Comparison of ENCODE assay signal across 8 cellular contexts in genomic region chr1:8396912-8397406, GRCh38.
DNase-seq lines count a peak whose midpoint lies in the region; ATAC-seq, FAIRE-seq and TF ChIP-seq lines count a peak whose summit lies in the region.

No MANE protein-coding gene starts in this region.

- H4K20me1 ChIP-seq in K562 (replicated peaks; ENCODE audit: control insufficient read depth, insufficient read depth, low read length), result peaks cover 12% of the 10 kb centered on the region

- intact Hi-C loops in K562 (cut with micrococcal nuclease), result no loop called here
- intact Hi-C loops in left lung (cut with DNase I), result no loop called here

- H2AFZ ChIP-seq in K562 (ENCODE audit: low read depth, low read length), result no peak overlapping the region

- H3K36me3 ChIP-seq in K562 (ENCODE audit: control insufficient read depth, insufficient read depth, low read length), result peaks cover 4% of the 10 kb centered on the region; the same call in 1 of the 3 replicates
- peaks cover 0 to 14% of the 10 kb centered on the region in 2 donors for H3K36me3 ChIP-seq in left lung

- no peaks in the 10 kb centered on the region for H3K79me2 ChIP-seq in K562 (ENCODE audit: control insufficient read depth, insufficient read depth, low read length)

- H3K9me3 ChIP-seq in K562 (replicated peaks; ENCODE audit: control insufficient read depth, insufficient read depth, low read depth, low read length), result no peaks in the 10 kb centered on the region
- H3K9me3 ChIP-seq in left lung, result no peaks in the 10 kb centered on the region

- no peak for TF ChIP-seq RAD21 in K562 (CRISPR knock-in tag; conservative IDR thresholded peaks at IDR 0.05 in 1 of 2, IDR thresholded peaks at IDR 0.05 in 1 of 2)

- FAIRE-seq in K562 (lab: Jason Lieb, UNC), result no peak

- H3K9ac ChIP-seq in K562 (ENCODE audit: insufficient read depth in 1 of 2, low read depth in 2 of 2, low read length in 2 of 2), result no peak overlapping the region

- peaks cover 0 to 23% of the 10 kb centered on the region in 2 experiments; a peak in 3 of 5 replicates for H3K4me1 ChIP-seq in K562 (replicated peaks in 1 of 2; ENCODE audit: control insufficient read depth in 2 of 2, insufficient read depth in 2 of 2, low read length in 2 of 2)
- H3K4me1 ChIP-seq in left lung, result peaks cover 29 to 48% of the 10 kb centered on the region in 2 donors

- POLR2A ChIA-PET in K562 (lab: Yijun Ruan, JAX), result interaction anchor here (2.1 kb wide), 1 partner anchor 18 kb away, joined by 7 read pairs; no protein-coding TSS in a partner anchor

- H3K27me3 ChIP-seq in K562 (ENCODE audit: control insufficient read depth in 2 of 2, insufficient read depth in 2 of 2, low read length in 2 of 2) (no peaks in the 10 kb centered on the region), left lung (no peaks in the 10 kb centered on the region)

- CTCF ChIA-PET in K562 (lab: Yijun Ruan, JAX; ENCODE audit: low intra/inter-chr PET ratio), result no interaction called here

- DNase-seq in stimulated activated CD4-positive, alpha-beta T cell treated with anti-CD3 and anti-CD28 coated beads, Interleukin-12 subunit alpha, Interleukin-12 subunit beta, amount 100 ng/mL, for 48 hours (ENCODE audit: low read depth in 2 of 3, low spot score in 1 of 3), result peak; percentile 18 to 31 (median 28)
- no peak for DNase-seq in stimulated activated CD4-positive, alpha-beta T cell treated with anti-CD3 and anti-CD28 coated beads, Interleukin-4, amount 100 ng/mL, for 4 hours
- DNase-seq in LHCN-M2 (ENCODE audit: low read depth) (peak; percentile 100), K562 (ENCODE audit: extremely low read depth in 1 of 4, low spot score in 3 of 4) (peak in 2 of 4 experiments; percentile 35 to 54), left lung (no peak), superior temporal gyrus (ENCODE audit: extremely low spot score) (peak; percentile 62), NCI-H446 treated with DMSO at 0.1 percent for 48 hours (lab: John Stamatoyannopoulos, UW) (no peak), NCI-H446 (lab: John Stamatoyannopoulos, UW) (no peak)

- TF ChIP-seq POLR2A in K562 (conservative IDR thresholded peaks at IDR 0.05), result no peak

- in situ Hi-C loops in K562 (cut with MboI), result no loop called here

- no peaks in the 10 kb centered on the region for H3K9me1 ChIP-seq in K562 (ENCODE audit: control insufficient read depth, insufficient read depth, low read length)

- no peak overlapping the region for H3K4me3 ChIP-seq in K562
- no peak overlapping the region for H3K4me3 ChIP-seq in left lung

- H3K27ac ChIP-seq in K562 (ENCODE audit: extremely low read depth, low read depth, low read length) (peak overlapping the region; percentile 10; the same call in 1 of the 3 replicates), left lung (peak overlapping the region in 1 of 2 donors; percentile 85)

- ATAC-seq in K562 (peak; percentile 75), left lung (peak; percentile 80)

- no TSS peak for BruUV-seq in K562 (replicated peaks; lab: Mats Ljungman, UMichigan)

- TF ChIP-seq EP300 in K562 (IDR thresholded peaks at IDR 0.05; ENCODE audit: low read length), result no peak

- no peak for TF ChIP-seq CTCF in K562 (IDR thresholded peaks at IDR 0.05 in 2 of 3, conservative IDR thresholded peaks at IDR 0.05 in 1 of 3; ENCODE audit: insufficient read depth in 2 of 3, low read depth in 1 of 3, low read length in 3 of 3)
- no peak for TF ChIP-seq CTCF in left lung (IDR thresholded peaks at IDR 0.05)

- peak overlapping the region; percentile 42; the same call in 1 of the 2 replicates for H3K4me2 ChIP-seq in K562 (ENCODE audit: insufficient read depth, low read length)

- WGBS in K562 (ENCODE audit: insufficient coverage, low coverage, missing lambda C conversion rate), result 35% methylated on average over 4 of the region's 4 CpGs

TF ChIP-seq in K562, 482 proteins besides CTCF, POLR2A, EP300 and RAD21 (continues in another document):
- TF ChIP-seq HDAC1 (IDR thresholded peaks at IDR 0.05), result 0 out of 4 replicates have a peak, but pooled peaks of 1 of the 2 experiments have one; percentile 23
- no peak for TF ChIP-seq ZNF121 (CRISPR knock-in tag; conservative IDR thresholded peaks at IDR 0.05)
- TF ChIP-seq RAD51 (IDR thresholded peaks at IDR 0.05; ENCODE audit: borderline replicate concordance, low read depth), result peak; percentile 86
- peak in 1 of 2 experiments; percentile 32; a peak in 1 of 4 replicates for TF ChIP-seq RCOR1 (IDR thresholded peaks at IDR 0.05; ENCODE audit: borderline replicate concordance in 1 of 2, low read depth in 2 of 2, low read length in 2 of 2)
- peak; percentile 66 for TF ChIP-seq BRD9 (IDR thresholded peaks at IDR 0.05; ENCODE audit: low read depth, partially characterized antibody)
- peak; percentile 57 for TF ChIP-seq CBFA2T2 (conservative IDR thresholded peaks at IDR 0.05)
- no peak for TF ChIP-seq TRIM24 (IDR thresholded peaks at IDR 0.05)
- peak; percentile 32; the same call in 1 of the 2 replicates for TF ChIP-seq CTBP1 (IDR thresholded peaks at IDR 0.05; ENCODE audit: borderline replicate concordance)
- 0 out of 4 replicates have a peak, but pooled peaks of 1 of the 2 experiments have one; percentile 23 for TF ChIP-seq FOXA3 (CRISPR knock-in tag; conservative IDR thresholded peaks at IDR 0.05 in 1 of 2, IDR thresholded peaks at IDR 0.05 in 1 of 2)
- TF ChIP-seq FOXK2 (conservative IDR thresholded peaks at IDR 0.05 in 1 of 2, IDR thresholded peaks at IDR 0.05 in 1 of 2; ENCODE audit: low read depth in 2 of 2), result peak; percentile 60 to 61; a peak in 3 of 4 replicates
- peak; percentile 75 for TF ChIP-seq USF2 (CRISPR knock-in tag; IDR thresholded peaks at IDR 0.05)
- TF ChIP-seq EWSR1 (IDR thresholded peaks at IDR 0.05; ENCODE audit: borderline replicate concordance, low read depth, partially characterized antibody), result no peak
- peak in 1 of 2 experiments; percentile 35; a peak in 1 of 4 replicates for TF ChIP-seq MNT (conservative IDR thresholded peaks at IDR 0.05)
- TF ChIP-seq CREB3 (tag; conservative IDR thresholded peaks at IDR 0.05; ENCODE audit: low read depth), result no peak
- TF ChIP-seq TFE3 (CRISPR knock-in tag; IDR thresholded peaks at IDR 0.05), result peak; percentile 94
- peak; percentile 67 for TF ChIP-seq ZFP36 (IDR thresholded peaks at IDR 0.05; ENCODE audit: low read depth, low read length, partially characterized antibody)
- TF ChIP-seq FOXP1 (CRISPR knock-in tag; IDR thresholded peaks at IDR 0.05), result 0 out of 2 replicates have a peak, but pooled peaks have one; percentile 23
- peak; percentile 31; the same call in 1 of the 2 replicates for TF ChIP-seq CBFA2T3 (IDR thresholded peaks at IDR 0.05)
- no peak for TF ChIP-seq JUND (IDR thresholded peaks at IDR 0.05; ENCODE audit: borderline replicate concordance, low read depth, low read length)
- peak; percentile 37; the same call in 1 of the 3 replicates for TF ChIP-seq JUND (tag; IDR thresholded peaks at IDR 0.05; ENCODE audit: borderline replicate concordance, low read depth, low read length)
- peak; percentile 25; the same call in 1 of the 2 replicates for TF ChIP-seq SMARCA5 (IDR thresholded peaks at IDR 0.05)
- peak; percentile 65; the same call in 1 of the 2 replicates for TF ChIP-seq FOSL1 (tag; conservative IDR thresholded peaks at IDR 0.05)

Comparison
In these comparisons a context has a peak if more than half of its experiments do, and no peak if none do; other contexts are left out.
1. DNase-seq: peak in stimulated activated CD4-positive, alpha-beta T cell treated with anti-CD3 and anti-CD28 coated beads, Interleukin-12 subunit alpha, Interleukin-12 subunit beta, amount 100 ng/mL, for 48 hours (3 of 3), LHCN-M2 (single experiment) and superior temporal gyrus (single experiment); none in stimulated activated CD4-positive, alpha-beta T cell treated with anti-CD3 and anti-CD28 coated beads, Interleukin-4, amount 100 ng/mL, for 4 hours (0 of 2), left lung (0 of 2), NCI-H446 treated with DMSO at 0.1 percent for 48 hours (single experiment) and NCI-H446 (0 of 2).